In the genomic region with DNA sequence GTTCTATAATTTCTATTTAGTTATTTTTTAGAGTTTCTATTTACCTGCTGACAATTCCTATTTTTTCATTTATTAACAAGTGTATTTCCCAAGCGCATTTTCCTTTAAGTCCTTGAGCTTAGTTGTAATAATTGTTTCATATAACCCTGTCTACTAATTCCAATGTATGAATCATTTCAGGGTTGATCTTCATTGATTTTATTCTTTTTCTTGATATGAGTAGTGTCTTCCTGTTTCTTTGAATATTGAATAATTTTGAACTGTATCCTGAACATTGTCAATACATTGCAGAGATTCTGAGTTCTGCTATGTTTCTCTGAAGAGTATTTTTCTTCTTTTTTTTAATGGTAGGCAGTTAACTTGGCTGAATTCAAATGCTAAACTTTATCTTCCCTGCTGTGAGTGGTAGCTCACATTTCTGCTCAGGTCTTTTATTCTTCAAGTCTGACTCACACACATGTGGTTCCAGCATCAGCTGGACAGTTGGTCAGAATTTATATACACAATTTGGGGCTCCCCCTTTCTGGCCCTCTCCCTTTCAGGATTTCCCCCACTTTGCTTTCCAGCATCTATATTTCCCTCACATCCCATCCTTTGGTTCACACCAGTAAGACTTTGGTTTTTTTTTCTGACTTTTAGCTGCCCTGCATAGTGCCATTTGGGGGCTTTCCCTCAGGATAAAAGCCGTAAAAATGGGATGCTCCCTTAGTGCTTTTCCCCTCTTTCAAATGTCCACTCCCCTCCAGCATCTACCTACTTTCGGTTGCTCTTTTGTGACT, we compare ENCODE assay signal across 15 cellular contexts. TPM values are rescaled to one million over a fixed set of nuclear protein-coding genes. Genes with fewer than 3 reads are reported as not detected.
DNase-seq lines count a peak whose midpoint lies in the region; ATAC-seq, FAIRE-seq and TF ChIP-seq lines count a peak whose summit lies in the region.
"Had no signal": no experiment of that assay in that cellular context is flagged by ENCODE, and none has a peak within 500 bp of the region (broad histone marks: within the 10 kb centered on the region; RNA-seq: fewer than 3 reads in every experiment).

No MANE protein-coding gene starts in this region.

- H3K9me3 ChIP-seq in endodermal cell (ENCODE audit: control insufficient read depth, low read length), result peaks cover 11% of the 10 kb centered on the region
- H3K9me3 ChIP-seq: mucosa of descending colon, SJSA1 had no signal

- 94 to 100% methylated on average over 1 to 3 of the region's 3 CpGs for WGBS in endodermal cell (ENCODE audit: insufficient coverage in 1 of 2, insufficient read length in 1 of 2), 2 experiments

- H3K9ac ChIP-seq in endodermal cell (ENCODE audit: extremely low read depth, low read length, poor library complexity, severe bottlenecking), result no peak overlapping the region

- peaks cover 10% of the 10 kb centered on the region for H3K4me1 Mint-ChIP-seq in activated naive CD8-positive, alpha-beta T cell treated with anti-CD3 and anti-CD28 coated beads, Interleukin-2, amount 50 U/mL, for 24 hours
- H3K4me1 Mint-ChIP-seq in nephron progenitor cell, result no peaks in the 10 kb centered on the region
- H3K4me1 Mint-ChIP-seq in endodermal cell, result peaks cover 14% of the 10 kb centered on the region
- H3K4me1 Mint-ChIP-seq: activated B cell treated with CpG ODN at 0.5 μM for 24 hours had no signal

- TF ChIP-seq CTCF in nephron progenitor cell (IDR thresholded peaks at IDR 0.05) (no peak), endodermal cell (conservative IDR thresholded peaks at IDR 0.05) (no peak)

- no peaks in the 10 kb centered on the region for H3K36me3 ChIP-seq in endodermal cell (ENCODE audit: control insufficient read depth, insufficient read depth, low read length)
- H3K36me3 ChIP-seq: SJSA1 had no signal

- H3K27me3 Mint-ChIP-seq in activated naive CD8-positive, alpha-beta T cell treated with anti-CD3 and anti-CD28 coated beads, Interleukin-2, amount 50 U/mL, for 24 hours, result peaks cover 2% of the 10 kb centered on the region
- H3K27me3 Mint-ChIP-seq in nephron progenitor cell (ENCODE audit: low read depth, poor library complexity), result peaks cover 8% of the 10 kb centered on the region
- no peaks in the 10 kb centered on the region for H3K27me3 Mint-ChIP-seq in endodermal cell (ENCODE audit: insufficient read depth)
- H3K27me3 Mint-ChIP-seq: activated B cell treated with CpG ODN at 0.5 μM for 24 hours had no signal

- no peak overlapping the region for H3K4me3 Mint-ChIP-seq in activated naive CD8-positive, alpha-beta T cell treated with anti-CD3 and anti-CD28 coated beads, Interleukin-2, amount 50 U/mL, for 24 hours
- H3K4me3 Mint-ChIP-seq in nephron progenitor cell (no peak overlapping the region), endodermal cell (no peak overlapping the region)
- H3K4me3 Mint-ChIP-seq: activated B cell treated with CpG ODN at 0.5 μM for 24 hours; activated T-cell treated with anti-CD3 and anti-CD28 coated beads, Interleukin-2, amount 50 U/mL, for 24 hours; brain had no signal

- no peak overlapping the region for H3K4me3 ChIP-seq in endodermal cell (ENCODE audit: low read length)
- H3K4me3 ChIP-seq: mucosa of descending colon, SJSA1 had no signal

- H3K27me3 ChIP-seq in endodermal cell (ENCODE audit: control insufficient read depth, insufficient read depth, low read length, poor library complexity, severe bottlenecking), result no peaks in the 10 kb centered on the region
- H3K27me3 ChIP-seq: SJSA1 had no signal

- H3K27ac ChIP-seq in endodermal cell (ENCODE audit: low read depth, low read length), result no peak overlapping the region
- H3K27ac ChIP-seq: SJSA1 had no signal

- FAIRE-seq in GM12892 (lab: Jason Lieb, UNC), result no peak
- FAIRE-seq: endothelial cell of umbilical vein had no signal

- H3K36me3 Mint-ChIP-seq in activated naive CD8-positive, alpha-beta T cell treated with anti-CD3 and anti-CD28 coated beads, Interleukin-2, amount 50 U/mL, for 24 hours (ENCODE audit: low read depth), result no peaks in the 10 kb centered on the region
- H3K36me3 Mint-ChIP-seq in nephron progenitor cell (ENCODE audit: low read depth), result peaks cover 5% of the 10 kb centered on the region
- H3K36me3 Mint-ChIP-seq in endodermal cell (ENCODE audit: low read depth), result no peaks in the 10 kb centered on the region

- no peak for TF ChIP-seq POLR2A in GM12892 (IDR thresholded peaks at IDR 0.05; ENCODE audit: low read depth, low read length)

- DNase-seq in activated naive CD8-positive, alpha-beta T cell treated with anti-CD3 and anti-CD28 coated beads, Interleukin-2, amount 50 U/mL, for 24 hours, result no peak
- no peak for DNase-seq in nephron progenitor cell
- DNase-seq in endodermal cell, result no peak
- no peak for DNase-seq in GM12892 (ENCODE audit: insufficient read length)
- DNase-seq in germinal center (ENCODE audit: low spot score), result no peak
- DNase-seq: activated B cell treated with CpG ODN at 0.5 μM for 24 hours; activated T-cell treated with anti-CD3 and anti-CD28 coated beads, Interleukin-2, amount 50 U/mL, for 24 hours; mucosa of descending colon; NCI-H510A; substantia nigra had no signal

- peak overlapping the region; percentile 1 for H3K27ac Mint-ChIP-seq in activated naive CD8-positive, alpha-beta T cell treated with anti-CD3 and anti-CD28 coated beads, Interleukin-2, amount 50 U/mL, for 24 hours
- H3K27ac Mint-ChIP-seq in nephron progenitor cell (peak overlapping the region; percentile 43), endodermal cell (no peak overlapping the region)
- H3K27ac Mint-ChIP-seq: activated B cell treated with CpG ODN at 0.5 μM for 24 hours; activated T-cell treated with anti-CD3 and anti-CD28 coated beads, Interleukin-2, amount 50 U/mL, for 24 hours; brain had no signal

- no peaks in the 10 kb centered on the region for H3K9me3 Mint-ChIP-seq in activated naive CD8-positive, alpha-beta T cell treated with anti-CD3 and anti-CD28 coated beads, Interleukin-2, amount 50 U/mL, for 24 hours
- H3K9me3 Mint-ChIP-seq in nephron progenitor cell (peaks cover 23% of the 10 kb centered on the region), endodermal cell (peaks cover 12% of the 10 kb centered on the region)
- H3K9me3 Mint-ChIP-seq: activated T-cell treated with anti-CD3 and anti-CD28 coated beads, Interleukin-2, amount 50 U/mL, for 24 hours had no signal

- ATAC-seq in GM21529 (IDR thresholded peaks at IDR 0.05; ENCODE audit: unreplicated experiment) (peak; percentile 53), HG03378 (IDR thresholded peaks at IDR 0.05; ENCODE audit: unreplicated experiment) (peak; percentile 50)
- peak; percentile 80 for ATAC-seq in activated naive CD8-positive, alpha-beta T cell treated with anti-CD3 and anti-CD28 coated beads, Interleukin-2, amount 50 U/mL, for 24 hours
- ATAC-seq: mucosa of descending colon had no signal

- H3K4me1 ChIP-seq in endodermal cell (ENCODE audit: control insufficient read depth, insufficient read depth, low read length), result peaks cover 8% of the 10 kb centered on the region

RNA-seq across cellular contexts. Expression of gene WDR26, which starts 54.4 kb away (rescaled TPM):
- total RNA-seq in endodermal cell, result 10 to 100 TPM; 75.9 to 79.0 TPM
- polyA plus RNA-seq in endodermal cell (2013, experiment 1 of 2), result 52.8 TPM
- polyA plus RNA-seq in endodermal cell (2013, experiment 2 of 2), result 50.1 TPM
- polyA plus RNA-seq in GM12892 (2012; ENCODE audit: missing spikeins), result 50.6 TPM
